In genomic region chr1:111497592-111497991, GRCh38 we compare ENCODE assay signal across 20 cellular contexts. TPM values are rescaled to one million over a fixed set of nuclear protein-coding genes. Genes with fewer than 3 reads are reported as not detected.
DNase-seq lines count a peak whose midpoint lies in the region; ATAC-seq and TF ChIP-seq lines count a peak whose summit lies in the region.
"Had no signal": no experiment of that assay in that cellular context is flagged by ENCODE, and none has a peak within 500 bp of the region (broad histone marks: within the 10 kb centered on the region; RNA-seq: fewer than 3 reads in every experiment).

No MANE protein-coding gene starts in this region.

- BruUV-seq in OCI-LY7 (replicated peaks; lab: Mats Ljungman, UMichigan), result no TSS peak

- H3K27ac Mint-ChIP-seq in naive thymus-derived CD4-positive, alpha-beta T cell, result peak overlapping the region in 1 of 9 donors; percentile 36
- H3K27ac Mint-ChIP-seq: effector memory CD8-positive, alpha-beta T cell; HFFc6 had no signal

- peak overlapping the region; percentile 52; the same call in 1 of the 2 replicates for H2AFZ ChIP-seq in OCI-LY7 (ENCODE audit: low read length)

- POLR2A ChIA-PET in OCI-LY7 (lab: Charles Lee), result interaction anchor here (0.6 to 2.5 kb wide), 7 partner anchors 10 to 197 kb away, joined by 3 to 18 read pairs (median 4); no protein-coding TSS in a partner anchor
- POLR2A ChIA-PET in naive thymus-derived CD4-positive, alpha-beta T cell (lab: Charles Lee), result interaction anchor here (1.0 to 2.5 kb wide), 5 partner anchors 10 to 46 kb away, joined by 3 to 10 read pairs (median 3); no protein-coding TSS in a partner anchor

- 71 to 74% methylated on average over 5 of the region's 5 CpGs for WGBS in sigmoid colon, 2 donors
- 55 to 62% methylated on average over 5 of the region's 5 CpGs for WGBS in esophagus squamous epithelium, 2 donors

- DNase-seq in NOMO-1 treated with DMSO at 0.1 percent for 48 hours (lab: John Stamatoyannopoulos, UW; ENCODE audit: unreplicated experiment) (peak; percentile 72), NOMO-1 treated with dmso at 0.1 percent for 144 hours (lab: John Stamatoyannopoulos, UW; ENCODE audit: unreplicated experiment) (no peak), CD1c-positive myeloid dendritic cell (ENCODE audit: extremely low spot score) (peak; percentile 80), OCI-LY7 (ENCODE audit: low spot score) (no peak), midbrain (lab: John Stamatoyannopoulos, UW) (no peak), sigmoid colon (no peak), esophagus squamous epithelium (lab: John Stamatoyannopoulos, UW) (no peak)
- DNase-seq in naive thymus-derived CD4-positive, alpha-beta T cell, result no peak
- DNase-seq: activated naive CD4-positive, alpha-beta T cell; effector memory CD8-positive, alpha-beta T cell; HFFc6; kidney glomerular epithelial cell; mammary epithelial cell; MM.1S; NCI-H1694; NCI-H226 had no signal

- intact Hi-C loops in OCI-LY7 (cut with micrococcal nuclease; ENCODE audit: unreplicated experiment), result no loop called here
- intact Hi-C loops in naive thymus-derived CD4-positive, alpha-beta T cell (cut with micrococcal nuclease), result no loop called here
- intact Hi-C loops in sigmoid colon (cut with DNase I), result no loop called here
- intact Hi-C loops in esophagus squamous epithelium (cut with DNase I), result no loop called here

- no peak overlapping the region for H3K4me2 ChIP-seq in OCI-LY7 (ENCODE audit: low read length)

- TF ChIP-seq POLR2A in sigmoid colon (IDR thresholded peaks at IDR 0.05) (no peak), esophagus squamous epithelium (IDR thresholded peaks at IDR 0.05) (no peak)

- H3K27me3 Mint-ChIP-seq in naive thymus-derived CD4-positive, alpha-beta T cell, result peaks cover 0 to 4% (median 0%) of the 10 kb centered on the region in 5 donors
- H3K27me3 Mint-ChIP-seq: effector memory CD8-positive, alpha-beta T cell had no signal

- no peaks in the 10 kb centered on the region for H3K27me3 ChIP-seq in naive thymus-derived CD4-positive, alpha-beta T cell (ENCODE audit: control insufficient read depth in 2 of 2, insufficient read depth in 2 of 2, low read length in 2 of 2)
- H3K27me3 ChIP-seq in sigmoid colon (no peaks in the 10 kb centered on the region), esophagus squamous epithelium (no peaks in the 10 kb centered on the region)
- H3K27me3 ChIP-seq: suprapubic skin, vagina had no signal

- H3K4me1 ChIP-seq in OCI-LY7 (ENCODE audit: insufficient read depth, low read length, poor library complexity, severe bottlenecking), result peaks cover under 1% of the 10 kb centered on the region
- H3K4me1 ChIP-seq in naive thymus-derived CD4-positive, alpha-beta T cell (ENCODE audit: control insufficient read depth in 2 of 2, insufficient read depth in 2 of 2, low read length in 2 of 2), result no peaks in the 10 kb centered on the region
- H3K4me1 ChIP-seq in sigmoid colon, result peaks cover 0 to 3% (median 0%) of the 10 kb centered on the region in 4 donors
- H3K4me1 ChIP-seq in esophagus squamous epithelium, result no peaks in the 10 kb centered on the region
- H3K4me1 ChIP-seq: suprapubic skin, vagina had no signal

- H3K27ac ChIP-seq in OCI-LY7 (ENCODE audit: low read depth, low read length, poor library complexity, severe bottlenecking) (no peak overlapping the region), sigmoid colon (no peak overlapping the region), esophagus squamous epithelium (no peak overlapping the region)
- H3K27ac ChIP-seq in naive thymus-derived CD4-positive, alpha-beta T cell (ENCODE audit: low read depth, low read length), result no peak overlapping the region
- H3K27ac ChIP-seq: HL-60, suprapubic skin, vagina had no signal

- CTCF ChIA-PET in OCI-LY7 (lab: Charles Lee; ENCODE audit: unreplicated experiment), result interaction anchor here (1.0 to 2.0 kb wide), 2 partner anchors 10 to 21 kb away, joined by 5 to 6 read pairs; no protein-coding TSS in a partner anchor
- CTCF ChIA-PET in naive thymus-derived CD4-positive, alpha-beta T cell (lab: Charles Lee), result interaction anchor here (0.6 to 1.9 kb wide), 4 partner anchors 10 to 1959 kb away, joined by 3 to 15 read pairs (median 3); no protein-coding TSS in a partner anchor

- H3K9me3 Mint-ChIP-seq in naive thymus-derived CD4-positive, alpha-beta T cell, result peaks cover 0 to 37% (median 10%) of the 10 kb centered on the region in 11 donors

- peaks cover 0 to 52% (median 0%) of the 10 kb centered on the region in 5 donors for H3K36me3 Mint-ChIP-seq in naive thymus-derived CD4-positive, alpha-beta T cell

- no peaks in the 10 kb centered on the region for H4K20me1 ChIP-seq in OCI-LY7 (ENCODE audit: insufficient read depth, low read length)

- TF ChIP-seq CTCF in OCI-LY7 (conservative IDR thresholded peaks at IDR 0.05; ENCODE audit: low read length) (no peak), sigmoid colon (IDR thresholded peaks at IDR 0.05) (no peak), esophagus squamous epithelium (IDR thresholded peaks at IDR 0.05) (no peak)

- H3K9me2 ChIP-seq in OCI-LY7 (ENCODE audit: insufficient read depth, low read length), result no peaks in the 10 kb centered on the region

- no peak overlapping the region for H3K4me3 ChIP-seq in OCI-LY7 (ENCODE audit: low read depth, low read length, poor library complexity, severe bottlenecking)
- no peak overlapping the region for H3K4me3 ChIP-seq in naive thymus-derived CD4-positive, alpha-beta T cell (ENCODE audit: low read length)
- no peak overlapping the region for H3K4me3 ChIP-seq in sigmoid colon
- H3K4me3 ChIP-seq in esophagus squamous epithelium, result no peak overlapping the region
- H3K4me3 ChIP-seq: suprapubic skin, vagina had no signal

- H3K4me3 Mint-ChIP-seq in naive thymus-derived CD4-positive, alpha-beta T cell, result peak overlapping the region in 1 of 10 donors; percentile 40
- H3K4me3 Mint-ChIP-seq: effector memory CD8-positive, alpha-beta T cell; HFFc6 had no signal

- H3K4me1 Mint-ChIP-seq in naive thymus-derived CD4-positive, alpha-beta T cell, result peaks cover 6 to 28% (median 13%) of the 10 kb centered on the region in 7 donors

- ATAC-seq in naive thymus-derived CD4-positive, alpha-beta T cell, result peak; percentile 42
- ATAC-seq: effector memory CD8-positive, alpha-beta T cell had no signal

- no peak for TF ChIP-seq EP300 in sigmoid colon (IDR thresholded peaks at IDR 0.05)

- H3K36me3 ChIP-seq in OCI-LY7 (ENCODE audit: insufficient read depth, low read length) (no peaks in the 10 kb centered on the region), sigmoid colon (no peaks in the 10 kb centered on the region), esophagus squamous epithelium (no peaks in the 10 kb centered on the region)
- H3K36me3 ChIP-seq in naive thymus-derived CD4-positive, alpha-beta T cell (ENCODE audit: control insufficient read depth in 2 of 3, insufficient read depth in 3 of 3, low read length in 3 of 3), result no peaks in the 10 kb centered on the region
- H3K36me3 ChIP-seq: suprapubic skin, vagina had no signal

- no peaks in the 10 kb centered on the region for H3K79me2 ChIP-seq in OCI-LY7 (ENCODE audit: insufficient read depth, low read depth, low read length)

- H3K9me3 ChIP-seq in OCI-LY7 (ENCODE audit: low read length) (no peaks in the 10 kb centered on the region), sigmoid colon (no peaks in the 10 kb centered on the region), esophagus squamous epithelium (no peaks in the 10 kb centered on the region)
- peaks cover 0 to 8% (median 0%) of the 10 kb centered on the region in 3 experiments for H3K9me3 ChIP-seq in naive thymus-derived CD4-positive, alpha-beta T cell (ENCODE audit: control insufficient read depth in 2 of 3, low read length in 3 of 3)
- H3K9me3 ChIP-seq: suprapubic skin, vagina had no signal

RNA-seq across cellular contexts. Expression of gene ADORA3, which starts 5.8 kb away (rescaled TPM):
- not detected in 2 replicates for total RNA-seq in OCI-LY7 (2014; rRNA removed; shearing (Covaris generic))
- total RNA-seq in OCI-LY7 (2022) (0.17 TPM in 1 of 2 replicates, not detected in the other), sigmoid colon (10 to 100 TPM in 2 of 4 donors, 1 to 10 TPM in 2; 3.0 to 12.8 (median 10.4) TPM), esophagus squamous epithelium (1 to 10 TPM in 2 of 4 donors, under 1 TPM in 2; 0.27 to 6.9 (median 3.1) TPM)
- total RNA-seq in naive thymus-derived CD4-positive, alpha-beta T cell, result 1 to 10 TPM in 2 of 5 experiments, under 1 TPM in 1, not detected in 2; 0.66 to 1.6 (median 1.0) TPM
- polyA plus RNA-seq in naive thymus-derived CD4-positive, alpha-beta T cell, result not detected
- polyA plus RNA-seq in sigmoid colon, result 10 to 100 TPM in 1 of 3 donors, 1 to 10 TPM in 2; 3.0 to 20.6 (median 5.4) TPM
- total RNA-seq: HFFc6, mammary epithelial cell had no signal
- polyA plus RNA-seq: BJ, mammary epithelial cell had no signal

RNA-seq across cellular contexts. Expression of gene TMIGD3, which starts 5.8 kb away (rescaled TPM):
- not detected in 2 replicates for total RNA-seq in OCI-LY7 (2014; rRNA removed; shearing (Covaris generic))
- total RNA-seq in OCI-LY7 (2022) (not detected in 2 replicates), sigmoid colon (1 to 10 TPM; 1.9 to 7.5 (median 5.1) TPM), esophagus squamous epithelium (1 to 10 TPM in 2 of 4 donors, not detected in 2; 2.9 to 3.2 TPM)
- total RNA-seq in naive thymus-derived CD4-positive, alpha-beta T cell, result under 1 TPM in 1 of 5 experiments, not detected in 4; 0.41 TPM
- polyA plus RNA-seq in naive thymus-derived CD4-positive, alpha-beta T cell, result not detected
- polyA plus RNA-seq in sigmoid colon, result 10 to 100 TPM in 1 of 3 donors, 1 to 10 TPM in 2; 3.4 to 29.8 (median 6.6) TPM
- total RNA-seq: HFFc6, mammary epithelial cell had no signal
- polyA plus RNA-seq: BJ, mammary epithelial cell had no signal

RNA-seq across cellular contexts. Expression of gene C1orf162, which starts 23.8 kb away (rescaled TPM):
- 0.39 and 1.3 TPM in 2 replicates for total RNA-seq in OCI-LY7 (2014; rRNA removed; shearing (Covaris generic))
- total RNA-seq in OCI-LY7 (2022) (1.1 and 1.4 TPM in 2 replicates), sigmoid colon (10 to 100 TPM; 15.7 to 31.0 (median 21.5) TPM), esophagus squamous epithelium (10 to 100 TPM in 2 of 4 donors, 1 to 10 TPM in 2; 1.8 to 15.8 (median 8.6) TPM)
- 100 to 1,000 TPM in 2 of 5 experiments, 10 to 100 TPM in 3; 15.3 to 117 (median 95.2) TPM for total RNA-seq in naive thymus-derived CD4-positive, alpha-beta T cell
- 100 to 1,000 TPM; 330 to 407 TPM for polyA plus RNA-seq in naive thymus-derived CD4-positive, alpha-beta T cell
- polyA plus RNA-seq in sigmoid colon, result 10 to 100 TPM; 22.8 to 27.0 (median 24.3) TPM

RNA-seq across cellular contexts. Expression of gene ATP5PB, which starts 48.3 kb away (rescaled TPM):
- total RNA-seq in OCI-LY7 (2014; rRNA removed; shearing (Covaris generic)), result 286 and 291 TPM in 2 replicates
- total RNA-seq in OCI-LY7 (2022), result 285 and 303 TPM in 2 replicates
- 100 to 1,000 TPM in 2 of 5 experiments, 10 to 100 TPM in 3; 64.9 to 298 (median 98.7) TPM for total RNA-seq in naive thymus-derived CD4-positive, alpha-beta T cell
- polyA plus RNA-seq in naive thymus-derived CD4-positive, alpha-beta T cell, result 100 to 1,000 TPM; 280 to 437 TPM
- 100 to 1,000 TPM; 157 to 217 (median 196) TPM for total RNA-seq in sigmoid colon
- polyA plus RNA-seq in sigmoid colon, result 100 to 1,000 TPM; 515 to 849 (median 620) TPM
- total RNA-seq in esophagus squamous epithelium, result 100 to 1,000 TPM; 201 to 318 (median 243) TPM

RNA-seq across cellular contexts. Expression of gene WDR77, which starts 48.5 kb away (rescaled TPM):
- total RNA-seq in OCI-LY7 (2014; rRNA removed; shearing (Covaris generic)), result 63.0 and 97.3 TPM in 2 replicates
- total RNA-seq in OCI-LY7 (2022) (59.9 and 66.4 TPM in 2 replicates), sigmoid colon (10 to 100 TPM; 16.3 to 23.8 (median 20.1) TPM), esophagus squamous epithelium (10 to 100 TPM; 28.7 to 44.3 (median 38.7) TPM)
- total RNA-seq in naive thymus-derived CD4-positive, alpha-beta T cell, result 10 to 100 TPM; 20.7 to 39.9 (median 29.5) TPM
- polyA plus RNA-seq in naive thymus-derived CD4-positive, alpha-beta T cell, result 10 to 100 TPM; 42.4 to 44.7 TPM
- 10 to 100 TPM; 13.8 to 29.5 (median 15.5) TPM for polyA plus RNA-seq in sigmoid colon

Comparison
In these comparisons a context has a peak if more than half of its experiments do, and no peak if none do; other contexts are left out.
1. DNase-seq: peak in NOMO-1 treated with DMSO at 0.1 percent for 48 hours (single experiment) and CD1c-positive myeloid dendritic cell (single experiment); none in NOMO-1 treated with dmso at 0.1 percent for 144 hours (single experiment), OCI-LY7 (single experiment), naive thymus-derived CD4-positive, alpha-beta T cell (0 of 9), midbrain (single experiment), sigmoid colon (single experiment) and esophagus squamous epithelium (single experiment).